Comparison of ENCODE assay signal across 8 cellular contexts in genomic region chr2:206084870-206085741, GRCh38. TPM values are rescaled to one million over a fixed set of nuclear protein-coding genes. Genes with fewer than 3 reads are reported as not detected.
DNase-seq lines count a peak whose midpoint lies in the region; ATAC-seq and TF ChIP-seq lines count a peak whose summit lies in the region.

No MANE protein-coding gene starts in this region.

- H3K27ac ChIP-seq in mesenchymal stem cell (ENCODE audit: low read length, poor library complexity, severe bottlenecking) = peak overlapping the region; percentile 89

- H3K4ac ChIP-seq in mesenchymal stem cell (ENCODE audit: low read depth in 1 of 2, low read length in 2 of 2) = peak overlapping the region; percentile 95 to 99

- peak overlapping the region; percentile 80 to 83 for H3K4me3 ChIP-seq in mesenchymal stem cell (ENCODE audit: insufficient read depth in 1 of 2, low read depth in 1 of 2, low read length in 2 of 2)

- H3K9ac ChIP-seq in mesenchymal stem cell (ENCODE audit: low read length) = peak overlapping the region; percentile 98

- H2BK15ac ChIP-seq in mesenchymal stem cell (ENCODE audit: low read depth, poor library complexity, severe bottlenecking) = peak overlapping the region; percentile 89

- no peaks in the 10 kb centered on the region for H3K27me3 Mint-ChIP-seq in activated CD4-positive, alpha-beta memory T cell treated with anti-CD3 and anti-CD28 coated beads for 36 hours

- CTCF ChIA-PET in GM10248 (lab: Yijun Ruan, JAX) = interaction anchor here (1.0 to 5.1 kb wide), 6 partner anchors 8 to 62 kb away, joined by 3 to 31 read pairs (median 4); no protein-coding TSS in a partner anchor
- CTCF ChIA-PET in activated CD4-positive, alpha-beta memory T cell treated with anti-CD3 and anti-CD28 coated beads for 36 hours (lab: Charles Lee) = interaction anchor here (0.6 kb wide), 1 partner anchor 269 kb away, joined by 4 read pairs; no protein-coding TSS in a partner anchor

- no peak overlapping the region for H3K23ac ChIP-seq in mesenchymal stem cell (ENCODE audit: low read length in 2 of 2)

- H4K91ac ChIP-seq in mesenchymal stem cell (ENCODE audit: low read length) = peak overlapping the region; percentile 92

- peaks cover under 1% of the 10 kb centered on the region for H3K79me1 ChIP-seq in mesenchymal stem cell (replicated peaks; ENCODE audit: low read length, poor library complexity, severe bottlenecking)

- peak overlapping the region; percentile 27 for H2AFZ ChIP-seq in mesenchymal stem cell (ENCODE audit: low read depth, low read length)

- H4K8ac ChIP-seq in mesenchymal stem cell (ENCODE audit: low read length) = peak overlapping the region; percentile 95

- H3K14ac ChIP-seq in mesenchymal stem cell (ENCODE audit: low read length in 2 of 2) = peak overlapping the region; percentile 71 to 94

- peak overlapping the region; percentile 23 for H2BK120ac ChIP-seq in mesenchymal stem cell (ENCODE audit: low read depth, low read length)

- intact Hi-C loops in activated CD4-positive, alpha-beta memory T cell treated with anti-CD3 and anti-CD28 coated beads for 36 hours (cut with micrococcal nuclease) = loop anchor here (5.0 to 10.0 kb wide), 3 partner anchors 682 to 1540 kb away; partner anchors contain the start of genes CREB1, FASTKD2, MDH1B and METTL21A

- DNase-seq in GM10248 (ENCODE audit: extremely low spot score) (peak; percentile 51), KBM-7 (peak; percentile 29), mesenchymal stem cell (peak; percentile 42), middle frontal gyrus (ENCODE audit: extremely low spot score, low spot score) (no peak)
- DNase-seq in activated CD4-positive, alpha-beta memory T cell treated with anti-CD3 and anti-CD28 coated beads for 36 hours = peak; percentile 54
- DNase-seq in effector CD4-positive, alpha-beta T cell = peak; percentile 32
- peak; percentile 63 for DNase-seq in stimulated activated CD8-positive, alpha-beta memory T cell treated with anti-CD3 and anti-CD28 coated beads, Interleukin-4, amount 100 ng/mL, for 48 hours

- H3K27me3 ChIP-seq in mesenchymal stem cell (ENCODE audit: control insufficient read depth in 1 of 2, insufficient read depth in 1 of 2, low read length in 2 of 2) = no peaks in the 10 kb centered on the region

- H3K36me3 Mint-ChIP-seq in activated CD4-positive, alpha-beta memory T cell treated with anti-CD3 and anti-CD28 coated beads for 36 hours = peaks cover 10% of the 10 kb centered on the region

- H3K9me3 ChIP-seq in mesenchymal stem cell (ENCODE audit: control insufficient read depth, low read length) = no peaks in the 10 kb centered on the region

- ATAC-seq in GM21723 (IDR thresholded peaks at IDR 0.05; ENCODE audit: unreplicated experiment) = peak; percentile 32

- peaks cover 15% of the 10 kb centered on the region for H3K4me1 Mint-ChIP-seq in activated CD4-positive, alpha-beta memory T cell treated with anti-CD3 and anti-CD28 coated beads for 36 hours (ENCODE audit: low read depth)

- H3K4me1 ChIP-seq in mesenchymal stem cell (ENCODE audit: control insufficient read depth, insufficient read depth, low read depth, low read length) = no peaks in the 10 kb centered on the region

- H2BK12ac ChIP-seq in mesenchymal stem cell (ENCODE audit: low read length in 2 of 2) = no peak overlapping the region

- in situ Hi-C loops in KBM-7 (cut with MboI; ENCODE audit: low pct_unique_long_range_greater_than_20kb, low sequenced_read_pairs) = no loop called here

- H3K27ac Mint-ChIP-seq in activated CD4-positive, alpha-beta memory T cell treated with anti-CD3 and anti-CD28 coated beads for 36 hours = peak overlapping the region; percentile 94

- peak overlapping the region; percentile 99 for H3K4me3 Mint-ChIP-seq in activated CD4-positive, alpha-beta memory T cell treated with anti-CD3 and anti-CD28 coated beads for 36 hours

- WGBS in mesenchymal stem cell = 3% methylated on average over 36 of the region's 88 CpGs

- POLR2A ChIA-PET in GM10248 (lab: Yijun Ruan, JAX) = interaction anchor here (0.9 kb wide), 1 partner anchor 11 kb away, joined by 3 read pairs; no protein-coding TSS in a partner anchor
- POLR2A ChIA-PET in activated CD4-positive, alpha-beta memory T cell treated with anti-CD3 and anti-CD28 coated beads for 36 hours (lab: Charles Lee) = interaction anchor here (0.6 to 1.3 kb wide), 3 partner anchors 54 to 140 kb away, joined by 3 to 10 read pairs (median 3); no protein-coding TSS in a partner anchor

- peak overlapping the region; percentile 78 for H3K4me2 ChIP-seq in mesenchymal stem cell (ENCODE audit: low read length, poor library complexity, severe bottlenecking)

- peak overlapping the region; percentile 94 for H3K18ac ChIP-seq in mesenchymal stem cell (ENCODE audit: low read depth in 1 of 2, low read length in 2 of 2)

- peaks cover 0 to 2% of the 10 kb centered on the region in 2 experiments for H3K36me3 ChIP-seq in mesenchymal stem cell (ENCODE audit: control insufficient read depth in 1 of 2, insufficient read depth in 2 of 2, low read depth in 1 of 2, low read length in 2 of 2)

- no peak overlapping the region for H2AK5ac ChIP-seq in mesenchymal stem cell (ENCODE audit: low read length, severe bottlenecking)

- H2BK5ac ChIP-seq in mesenchymal stem cell (ENCODE audit: low read depth, low read length, poor library complexity, severe bottlenecking) = peak overlapping the region; percentile 97

- TF ChIP-seq CTCF in GM10248 (IDR thresholded peaks at IDR 0.05; ENCODE audit: control extremely low read depth, extremely low read depth, low read depth, missing control alignments) = no peak

- H3K9me3 Mint-ChIP-seq in activated CD4-positive, alpha-beta memory T cell treated with anti-CD3 and anti-CD28 coated beads for 36 hours = no peaks in the 10 kb centered on the region

RNA-seq across cellular contexts. Expression of gene INO80D, which starts 0.9 kb away (rescaled TPM):
- total RNA-seq in activated CD4-positive, alpha-beta memory T cell treated with anti-CD3 and anti-CD28 coated beads for 36 hours = 10 to 100 TPM; 14.5 to 15.3 TPM
- 2.8 TPM for polyA plus RNA-seq in mesenchymal stem cell (2013, experiment 1 of 2)
- polyA plus RNA-seq in mesenchymal stem cell (2013, experiment 2 of 2) = 2.7 TPM
